ENCODE assay signal across 1 cellular context in the genomic region with DNA sequence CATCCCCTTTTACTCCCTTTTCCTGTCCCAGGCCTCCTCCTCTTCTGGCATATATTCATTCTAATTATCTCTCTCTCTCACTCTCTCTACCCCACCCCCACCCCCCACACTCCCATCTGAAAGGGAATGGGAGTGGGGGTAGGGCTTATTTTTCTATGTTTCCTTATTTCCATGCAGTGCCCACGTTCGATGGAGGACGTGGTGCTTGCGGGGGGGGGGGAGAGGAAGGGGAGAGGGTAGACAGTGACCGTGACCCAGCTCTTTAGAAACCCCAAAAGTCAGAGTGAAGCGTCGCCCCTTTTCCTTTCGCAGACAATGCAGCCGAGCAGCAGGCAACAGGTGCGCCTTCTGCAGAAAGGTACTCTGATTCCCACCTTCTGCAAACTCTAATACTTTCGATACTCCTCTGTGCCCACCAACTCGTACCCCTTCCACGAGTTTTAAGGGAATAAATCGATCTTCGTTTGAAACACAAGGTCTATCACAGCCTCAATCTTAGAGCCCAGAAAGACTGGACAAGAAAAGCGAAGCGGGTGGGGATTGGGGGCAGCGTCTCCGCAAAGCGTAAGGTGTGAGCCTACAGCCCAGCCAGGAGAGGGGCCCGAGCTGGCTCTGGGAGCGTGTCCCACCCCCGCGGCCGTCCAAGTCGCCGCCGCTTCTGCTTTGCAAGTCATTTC.
TF ChIP-seq lines count a peak whose summit lies in the region.

No MANE protein-coding gene starts in this region.

TF ChIP-seq in HEK293, 187 proteins besides CTCF, POLR2A, EP300 and RAD21 (continued from another document):
- TF ChIP-seq, protein P1, sequence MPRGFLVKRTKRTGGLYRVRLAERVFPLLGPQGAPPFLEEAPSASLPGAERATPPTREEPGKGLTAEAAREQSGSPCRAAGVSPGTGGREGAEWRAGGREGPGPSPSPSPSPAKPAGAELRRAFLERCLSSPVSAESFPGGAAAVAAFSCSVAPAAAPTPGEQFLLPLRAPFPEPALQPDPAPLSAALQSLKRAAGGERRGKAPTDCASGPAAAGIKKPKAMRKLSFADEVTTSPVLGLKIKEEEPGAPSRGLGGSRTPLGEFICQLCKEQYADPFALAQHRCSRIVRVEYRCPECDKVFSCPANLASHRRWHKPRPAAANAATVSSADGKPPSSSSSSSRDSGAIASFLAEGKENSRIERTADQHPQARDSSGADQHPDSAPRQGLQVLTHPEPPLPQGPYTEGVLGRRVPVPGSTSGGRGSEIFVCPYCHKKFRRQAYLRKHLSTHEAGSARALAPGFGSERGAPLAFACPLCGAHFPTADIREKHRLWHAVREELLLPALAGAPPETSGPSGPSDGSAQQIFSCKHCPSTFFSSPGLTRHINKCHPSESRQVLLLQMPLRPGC (tag by site-specific recombination; IDR thresholded peaks at IDR 0.05): no peak
- no peak for TF ChIP-seq ZNF19 (tag by site-specific recombination; IDR thresholded peaks at IDR 0.05; ENCODE audit: low read depth)
- no peak for TF ChIP-seq ZNF133 (tag by site-specific recombination; IDR thresholded peaks at IDR 0.05)
- no peak for TF ChIP-seq YY1 (tag by site-specific recombination; IDR thresholded peaks at IDR 0.05)
- TF ChIP-seq, protein P2, sequence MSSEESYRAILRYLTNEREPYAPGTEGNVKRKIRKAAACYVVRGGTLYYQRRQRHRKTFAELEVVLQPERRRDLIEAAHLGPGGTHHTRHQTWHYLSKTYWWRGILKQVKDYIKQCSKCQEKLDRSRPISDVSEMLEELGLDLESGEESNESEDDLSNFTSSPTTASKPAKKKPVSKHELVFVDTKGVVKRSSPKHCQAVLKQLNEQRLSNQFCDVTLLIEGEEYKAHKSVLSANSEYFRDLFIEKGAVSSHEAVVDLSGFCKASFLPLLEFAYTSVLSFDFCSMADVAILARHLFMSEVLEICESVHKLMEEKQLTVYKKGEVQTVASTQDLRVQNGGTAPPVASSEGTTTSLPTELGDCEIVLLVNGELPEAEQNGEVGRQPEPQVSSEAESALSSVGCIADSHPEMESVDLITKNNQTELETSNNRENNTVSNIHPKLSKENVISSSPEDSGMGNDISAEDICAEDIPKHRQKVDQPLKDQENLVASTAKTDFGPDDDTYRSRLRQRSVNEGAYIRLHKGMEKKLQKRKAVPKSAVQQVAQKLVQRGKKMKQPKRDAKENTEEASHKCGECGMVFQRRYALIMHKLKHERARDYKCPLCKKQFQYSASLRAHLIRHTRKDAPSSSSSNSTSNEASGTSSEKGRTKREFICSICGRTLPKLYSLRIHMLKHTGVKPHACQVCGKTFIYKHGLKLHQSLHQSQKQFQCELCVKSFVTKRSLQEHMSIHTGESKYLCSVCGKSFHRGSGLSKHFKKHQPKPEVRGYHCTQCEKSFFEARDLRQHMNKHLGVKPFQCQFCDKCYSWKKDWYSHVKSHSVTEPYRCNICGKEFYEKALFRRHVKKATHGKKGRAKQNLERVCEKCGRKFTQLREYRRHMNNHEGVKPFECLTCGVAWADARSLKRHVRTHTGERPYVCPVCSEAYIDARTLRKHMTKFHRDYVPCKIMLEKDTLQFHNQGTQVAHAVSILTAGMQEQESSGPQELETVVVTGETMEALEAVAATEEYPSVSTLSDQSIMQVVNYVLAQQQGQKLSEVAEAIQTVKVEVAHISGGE (tag by site-specific recombination; conservative IDR thresholded peaks at IDR 0.05; ENCODE audit: low read depth): no peak
- no peak for TF ChIP-seq KLF10 (tag by site-specific recombination; IDR thresholded peaks at IDR 0.05)
- TF ChIP-seq ZBTB8A (tag by site-specific recombination; IDR thresholded peaks at IDR 0.05): 0 out of 2 replicates have a peak, but pooled peaks have one; percentile 7
- TF ChIP-seq ZSCAN16 (tag by site-specific recombination; IDR thresholded peaks at IDR 0.05): no peak
- no peak; the same call in 1 of the 2 replicates for TF ChIP-seq ZNF341 (tag by site-specific recombination; IDR thresholded peaks at IDR 0.05; ENCODE audit: low read depth)
- TF ChIP-seq ZNF335 (tag by site-specific recombination; conservative IDR thresholded peaks at IDR 0.05): no peak
- no peak for TF ChIP-seq ZNF777 (tag by site-specific recombination; IDR thresholded peaks at IDR 0.05; ENCODE audit: borderline replicate concordance)
- no peak for TF ChIP-seq KLF8 (tag by site-specific recombination; IDR thresholded peaks at IDR 0.05)
- TF ChIP-seq ZBTB48 (tag by site-specific recombination; IDR thresholded peaks at IDR 0.05): no peak
- TF ChIP-seq HOXC10 (CRISPR knock-in tag; IDR thresholded peaks at IDR 0.05): no peak
TF ChIP-seq in HEK293: peak in this region for 10.
